ENCODE assay signal across 29 cellular contexts in the genomic region with DNA sequence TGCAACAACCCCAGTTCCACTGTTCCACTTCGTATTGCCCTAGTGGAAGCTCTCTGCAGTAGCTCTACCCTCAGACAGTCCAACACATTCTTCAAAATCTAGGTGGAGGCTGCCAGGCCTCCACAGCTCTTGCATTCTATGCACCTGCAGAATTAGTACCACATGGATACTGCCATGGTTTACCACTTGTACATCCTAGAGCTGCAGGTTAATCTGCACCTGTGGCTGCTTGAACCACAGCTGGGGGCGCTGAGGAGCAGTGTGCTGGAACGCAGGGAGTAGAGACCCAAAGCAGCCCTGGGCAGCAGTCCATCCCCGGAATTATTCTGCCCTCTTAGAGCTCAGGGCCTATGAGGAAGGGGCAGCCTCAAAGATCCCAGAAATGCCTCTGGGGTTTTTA. TPM values are rescaled to one million over a fixed set of nuclear protein-coding genes. Genes with fewer than 3 reads are reported as not detected.
DNase-seq lines count a peak whose midpoint lies in the region; ATAC-seq and TF ChIP-seq lines count a peak whose summit lies in the region.
"Had no signal": no experiment of that assay in that cellular context is flagged by ENCODE, and none has a peak within 500 bp of the region (broad histone marks: within the 10 kb centered on the region; RNA-seq: fewer than 3 reads in every experiment).

No MANE protein-coding gene starts in this region.

- DNase-seq in CD8-positive, alpha-beta T cell: no peak
- no peak for DNase-seq in T-cell
- DNase-seq in iPS-NIHi11 (ENCODE audit: low spot score): peak; percentile 33
- no peak for DNase-seq in activated naive CD4-positive, alpha-beta T cell treated with anti-CD3 and anti-CD28 coated beads, Interleukin-2, amount 50 U/mL, for 72 hours (ENCODE audit: low spot score in 2 of 2)
- no peak for DNase-seq in DMS153 (lab: John Stamatoyannopoulos, UW)
- no peak for DNase-seq in NOMO-1 treated with dmso at 0.1 percent for 144 hours (lab: John Stamatoyannopoulos, UW; ENCODE audit: unreplicated experiment)
- no peak for DNase-seq in esophagus squamous epithelium (lab: John Stamatoyannopoulos, UW)
- DNase-seq: activated CD4-positive, alpha-beta T cell treated with anti-CD3 and anti-CD28 coated beads for 48 hours; activated CD8-positive, alpha-beta memory T cell treated with anti-CD3 and anti-CD28 coated beads, Interleukin-2, amount 50 U/mL, for 48 hours; activated effector memory CD4-positive, alpha-beta T cell treated with Interleukin-2 at 50 U/mL for 16 hours; colonic mucosa; DMS 273 treated with DMSO at 0.1 percent for 48 hours; heart right ventricle; HFFc6; MM.1S; naive B cell; NCI-H1436; NCI-H2171 treated with DMSO at 0.1 percent for 48 hours; NCI-H526 treated with DMSO at 0.1 percent for 48 hours; pancreas; Right ventricle myocardium superior; sigmoid colon; T-helper 1 cell had no signal

- no peak for TF ChIP-seq CTCF in CD8-positive, alpha-beta T cell (IDR thresholded peaks at IDR 0.05)
- TF ChIP-seq CTCF in GM12874 (IDR thresholded peaks at IDR 0.05; ENCODE audit: insufficient read depth, low read depth, low read length) (peak; percentile 14; the same call in 1 of the 2 replicates), esophagus squamous epithelium (IDR thresholded peaks at IDR 0.05) (no peak)

- no peak for TF ChIP-seq POLR2A in esophagus squamous epithelium (IDR thresholded peaks at IDR 0.05)

- 82 to 88% methylated on average over 2 to 3 of the region's 4 CpGs for WGBS in esophagus squamous epithelium, 2 donors

- H3K4me1 Mint-ChIP-seq in CD8-positive, alpha-beta T cell (ENCODE audit: low read depth): peaks cover 57% of the 10 kb centered on the region
- peaks cover 39 to 57% (median 44%) of the 10 kb centered on the region in 3 donors for H3K4me1 Mint-ChIP-seq in T-cell

- POLR2A ChIA-PET in CD8-positive, alpha-beta T cell (lab: Charles Lee): no interaction called here
- POLR2A ChIA-PET in T-cell (lab: Charles Lee): no interaction called here

- ATAC-seq in CD8-positive, alpha-beta T cell: no peak
- ATAC-seq in T-cell (replicated peaks in 1 of 4): no peak
- ATAC-seq in activated naive CD4-positive, alpha-beta T cell treated with anti-CD3 and anti-CD28 coated beads, Interleukin-2, amount 50 U/mL, for 72 hours: no peak
- ATAC-seq: heart right ventricle, pancreas had no signal

- no peak overlapping the region for H3K4me3 ChIP-seq in CD8-positive, alpha-beta T cell (ENCODE audit: low read depth, low read length)
- no peak overlapping the region for H3K4me3 ChIP-seq in esophagus squamous epithelium
- H3K4me3 ChIP-seq: BLaER1, colonic mucosa, heart right ventricle, pancreas, sigmoid colon, suprapubic skin had no signal

- peak overlapping the region; percentile 19 for H3K27ac Mint-ChIP-seq in CD8-positive, alpha-beta T cell
- H3K27ac Mint-ChIP-seq in T-cell: peak overlapping the region; percentile 36 to 53
- no peak overlapping the region for H3K27ac Mint-ChIP-seq in activated naive CD4-positive, alpha-beta T cell treated with anti-CD3 and anti-CD28 coated beads, Interleukin-2, amount 50 U/mL, for 72 hours
- H3K27ac Mint-ChIP-seq: brain, HFFc6, naive B cell had no signal

- no peaks in the 10 kb centered on the region for H3K27me3 Mint-ChIP-seq in CD8-positive, alpha-beta T cell (ENCODE audit: low read depth)
- H3K27me3 Mint-ChIP-seq in T-cell: no peaks in the 10 kb centered on the region
- H3K27me3 Mint-ChIP-seq: IgD-negative memory B cell, naive B cell had no signal

- no peak overlapping the region for H3K4me3 Mint-ChIP-seq in CD8-positive, alpha-beta T cell
- H3K4me3 Mint-ChIP-seq in T-cell: no peak overlapping the region
- H3K4me3 Mint-ChIP-seq: HFFc6, naive B cell had no signal

- H3K9me3 ChIP-seq in CD8-positive, alpha-beta T cell (ENCODE audit: low read length): no peaks in the 10 kb centered on the region
- H3K9me3 ChIP-seq in esophagus squamous epithelium: no peaks in the 10 kb centered on the region
- H3K9me3 ChIP-seq: BLaER1, colonic mucosa, heart right ventricle, pancreas, sigmoid colon, suprapubic skin had no signal

- no peaks in the 10 kb centered on the region for H3K36me3 ChIP-seq in CD8-positive, alpha-beta T cell (ENCODE audit: insufficient read depth, low read length)
- H3K36me3 ChIP-seq in esophagus squamous epithelium: no peaks in the 10 kb centered on the region
- H3K36me3 ChIP-seq: BLaER1, colonic mucosa, heart right ventricle, pancreas, sigmoid colon, suprapubic skin had no signal

- H3K27me3 ChIP-seq in CD8-positive, alpha-beta T cell (ENCODE audit: insufficient read depth, low read length): no peaks in the 10 kb centered on the region
- H3K27me3 ChIP-seq in esophagus squamous epithelium: no peaks in the 10 kb centered on the region
- H3K27me3 ChIP-seq: BLaER1, colonic mucosa, heart right ventricle, pancreas, sigmoid colon, suprapubic skin had no signal

- CTCF ChIA-PET in CD8-positive, alpha-beta T cell (lab: Charles Lee): no interaction called here
- CTCF ChIA-PET in T-cell (lab: Charles Lee): interaction anchor here in 1 of 2 donors (0.5 kb wide), 1 partner anchor 15 kb away, joined by 3 read pairs; no protein-coding TSS in a partner anchor

- peaks cover 8% of the 10 kb centered on the region for H3K36me3 Mint-ChIP-seq in CD8-positive, alpha-beta T cell
- no peaks in the 10 kb centered on the region for H3K36me3 Mint-ChIP-seq in T-cell
- H3K36me3 Mint-ChIP-seq in activated naive CD4-positive, alpha-beta T cell treated with anti-CD3 and anti-CD28 coated beads, Interleukin-2, amount 50 U/mL, for 72 hours: peaks cover 5 to 6% of the 10 kb centered on the region in 2 donors
- H3K36me3 Mint-ChIP-seq: brain, naive B cell had no signal

- H3K27ac ChIP-seq in CD8-positive, alpha-beta T cell (ENCODE audit: low read depth, low read length): no peak overlapping the region
- H3K27ac ChIP-seq in esophagus squamous epithelium: no peak overlapping the region
- H3K27ac ChIP-seq: BLaER1, colonic mucosa, heart right ventricle, HL-60, pancreas, sigmoid colon, suprapubic skin had no signal

- intact Hi-C loops in CD8-positive, alpha-beta T cell (cut with DNase I, micrococcal nuclease): no loop called here
- intact Hi-C loops in esophagus squamous epithelium (cut with DNase I): no loop called here

- H3K9me3 Mint-ChIP-seq in CD8-positive, alpha-beta T cell: no peaks in the 10 kb centered on the region
- no peaks in the 10 kb centered on the region for H3K9me3 Mint-ChIP-seq in T-cell
- no peaks in the 10 kb centered on the region for H3K9me3 Mint-ChIP-seq in activated naive CD4-positive, alpha-beta T cell treated with anti-CD3 and anti-CD28 coated beads, Interleukin-2, amount 50 U/mL, for 72 hours
- H3K9me3 Mint-ChIP-seq: HFFc6, IgD-negative memory B cell, naive B cell had no signal

- H3K4me1 ChIP-seq in CD8-positive, alpha-beta T cell (ENCODE audit: insufficient read depth, low read length): peaks cover 12% of the 10 kb centered on the region
- H3K4me1 ChIP-seq in esophagus squamous epithelium: peaks cover 0 to 23% (median 0%) of the 10 kb centered on the region in 3 donors
- H3K4me1 ChIP-seq: colonic mucosa had no signal

RNA-seq across cellular contexts. Expression of a gene that starts 4.3 kb away (rescaled TPM):
- 10 to 100 TPM; 23.5 to 24.8 TPM for total RNA-seq in CD8-positive, alpha-beta T cell
- total RNA-seq in T-cell: 10 to 100 TPM; 42.7 to 64.5 (median 56.1) TPM
- total RNA-seq in activated naive CD4-positive, alpha-beta T cell treated with anti-CD3 and anti-CD28 coated beads, Interleukin-2, amount 50 U/mL, for 72 hours: 10 to 100 TPM; 46.1 to 48.1 TPM
- total RNA-seq in esophagus squamous epithelium: 100 to 1,000 TPM in 2 of 4 donors, 10 to 100 TPM in 2; 38.5 to 167 (median 109) TPM

Comparison
In these comparisons a context has a peak if more than half of its experiments do, and no peak if none do; other contexts are left out.
1. H3K27ac Mint-ChIP-seq: peak in CD8-positive, alpha-beta T cell (single experiment) and T-cell (2 of 2); none in activated naive CD4-positive, alpha-beta T cell treated with anti-CD3 and anti-CD28 coated beads, Interleukin-2, amount 50 U/mL, for 72 hours (0 of 2).